Comparison of ENCODE assay signal across 8 cellular contexts in genomic region chr16:72932050-72932449, GRCh38.
A peak's percentile ranks its signal among the peaks of the same experiment; 100 is the strongest.
DNase-seq lines count a peak whose midpoint lies in the region; ATAC-seq and TF ChIP-seq lines count a peak whose summit lies in the region.

No MANE protein-coding gene starts in this region.

- TF ChIP-seq CTCF in heart right ventricle (IDR thresholded peaks at IDR 0.05), result no peak

- peak overlapping the region; percentile 3 to 78 (median 40) for H3K27ac ChIP-seq in heart right ventricle

- ATAC-seq in heart right ventricle, result peak in 5 of 8 donors; percentile 17 to 51 (median 36)
- no peak for ATAC-seq in GM21515 (IDR thresholded peaks at IDR 0.05; ENCODE audit: unreplicated experiment)

- DNase-seq in GM19238 (ENCODE audit: insufficient read length, low spot score) (peak; percentile 12), heart right ventricle (no peak), iPS-NIHi7 (ENCODE audit: extremely low spot score) (no peak), DMS79 treated with DMSO at 0.1 percent for 48 hours (lab: John Stamatoyannopoulos, UW) (no peak), UCSD-AML1 (lab: John Stamatoyannopoulos, UW; ENCODE audit: unreplicated experiment) (no peak)

- H3K36me3 Mint-ChIP-seq in T-helper 1 cell treated with Interleukin-12 subunit alpha and Interleukin-12 subunit beta and Interleukin-4 antibody, amounts not matched to agents 30 μg/mL and 1 μg/mL, for 36 hours (ENCODE audit: low read depth), result no peaks in the 10 kb centered on the region

- H3K9ac ChIP-seq in skeletal muscle satellite cell (ENCODE audit: low read depth, low read length), result peak overlapping the region; percentile 67

- H3K27me3 ChIP-seq in heart right ventricle, result no peaks in the 10 kb centered on the region
- no peaks in the 10 kb centered on the region for H3K27me3 ChIP-seq in skeletal muscle satellite cell (ENCODE audit: control insufficient read depth, insufficient read depth, low read length)

- intact Hi-C loops in heart right ventricle (cut with DNase I), result loop anchor here in 4 of 10 donors (5.0 to 10.0 kb wide), 4 partner anchors 87 to 113 kb away; partner anchors contain the start of gene ZFHX3 (in 1 of the 4)

- 27 to 41% methylated on average over 2 of the region's 2 CpGs for WGBS in heart right ventricle, 2 donors

- peak overlapping the region; percentile 87 for H3K27ac Mint-ChIP-seq in T-helper 1 cell treated with Interleukin-12 subunit alpha and Interleukin-12 subunit beta and Interleukin-4 antibody, amounts not matched to agents 30 μg/mL and 1 μg/mL, for 36 hours

- peak overlapping the region; percentile 66 for H3K4me3 Mint-ChIP-seq in T-helper 1 cell treated with Interleukin-12 subunit alpha and Interleukin-12 subunit beta and Interleukin-4 antibody, amounts not matched to agents 30 μg/mL and 1 μg/mL, for 36 hours

- peaks cover 10% of the 10 kb centered on the region for H3K27me3 Mint-ChIP-seq in T-helper 1 cell treated with Interleukin-12 subunit alpha and Interleukin-12 subunit beta and Interleukin-4 antibody, amounts not matched to agents 30 μg/mL and 1 μg/mL, for 36 hours (ENCODE audit: low read depth)

- peak overlapping the region; percentile 65 for H3K4me2 ChIP-seq in skeletal muscle satellite cell (ENCODE audit: low read length)

- H3K4me1 ChIP-seq in heart right ventricle, result peaks cover 0 to 70% (median 28%) of the 10 kb centered on the region in 9 donors
- peaks cover 61% of the 10 kb centered on the region for H3K4me1 ChIP-seq in skeletal muscle satellite cell (ENCODE audit: control insufficient read depth, insufficient read depth, low read length)

- H3K36me3 ChIP-seq in heart right ventricle (no peaks in the 10 kb centered on the region), skeletal muscle satellite cell (ENCODE audit: insufficient read depth, low read length) (no peaks in the 10 kb centered on the region)

- H3K9me3 ChIP-seq in heart right ventricle (no peaks in the 10 kb centered on the region), skeletal muscle satellite cell (replicated peaks; ENCODE audit: low read length) (no peaks in the 10 kb centered on the region)

- H3K9me3 Mint-ChIP-seq in T-helper 1 cell treated with Interleukin-12 subunit alpha and Interleukin-12 subunit beta and Interleukin-4 antibody, amounts not matched to agents 30 μg/mL and 1 μg/mL, for 36 hours, result no peaks in the 10 kb centered on the region

- H3K4me1 Mint-ChIP-seq in T-helper 1 cell treated with Interleukin-12 subunit alpha and Interleukin-12 subunit beta and Interleukin-4 antibody, amounts not matched to agents 30 μg/mL and 1 μg/mL, for 36 hours (ENCODE audit: low read depth), result peaks cover 14% of the 10 kb centered on the region

- H3K4me3 ChIP-seq in heart right ventricle (no peak overlapping the region), skeletal muscle satellite cell (ENCODE audit: low read length) (peak overlapping the region; percentile 1)
